25 cellular contexts compared by ENCODE assay signal in genomic region chrX:34631826-34632225, GRCh38. TPM values are rescaled to one million over a fixed set of nuclear protein-coding genes. Genes with fewer than 3 reads are reported as not detected.
DNase-seq lines count a peak whose midpoint lies in the region; ATAC-seq and TF ChIP-seq lines count a peak whose summit lies in the region.
"Had no signal": no experiment of that assay in that cellular context is flagged by ENCODE, and none has a peak within 500 bp of the region (broad histone marks: within the 10 kb centered on the region; RNA-seq: fewer than 3 reads in every experiment).

No MANE protein-coding gene starts in this region.

- H3K4me3 ChIP-seq in fibroblast of pulmonary artery (replicated peaks; ENCODE audit: low read depth, low read length), result no peak overlapping the region
- H3K4me3 ChIP-seq: body of pancreas, colonic mucosa, left lung, vagina had no signal

- TF ChIP-seq CTCF in fibroblast of pulmonary artery (IDR thresholded peaks at IDR 0.05; ENCODE audit: low read length, missing control alignments), result no peak

- DNase-seq in LHCN-M2 (ENCODE audit: low read depth), result peak; percentile 34
- DNase-seq in brain pericyte (ENCODE audit: low read depth, low spot score), result peak; percentile 45
- peak; percentile 69 for DNase-seq in fibroblast of pulmonary artery (ENCODE audit: low read depth)
- peak; percentile 28 for DNase-seq in smooth muscle cell of the brain vasculature (ENCODE audit: low read depth, low spot score)
- no peak for DNase-seq in SW 1271 (lab: John Stamatoyannopoulos, UW)
- DNase-seq: activated CD4-positive, alpha-beta T cell treated with anti-CD3 and anti-CD28 coated beads, Interleukin-2, amount 50 U/mL, for 48 hours; activated CD8-positive, alpha-beta memory T cell treated with anti-CD3 and anti-CD28 coated beads, Interleukin-2, amount 50 U/mL, for 4 hours; body of pancreas; CD8-positive, alpha-beta T cell; colonic mucosa; endodermal cell; hippocampal formation; immature natural killer cell; left lung; natural killer cell; SHP77; stimulated activated CD4-positive, alpha-beta T cell treated with anti-CD3 and anti-CD28 coated beads, Interleukin-12 subunit alpha, Interleukin-12 subunit beta, amount 100 ng/mL, for 4 hours; stimulated activated CD4-positive, alpha-beta T cell treated with anti-CD3 and anti-CD28 coated beads, Interleukin-4, amount 100 ng/mL, for 4 hours; stimulated activated naive CD4-positive, alpha-beta T cell treated with Interleukin-2 at 50 U/mL for 16 hours had no signal

- ATAC-seq in HG03175 (IDR thresholded peaks at IDR 0.05; ENCODE audit: unreplicated experiment), result no peak
- no peak for ATAC-seq in GM21367 (IDR thresholded peaks at IDR 0.05; ENCODE audit: unreplicated experiment)
- ATAC-seq: activated naive CD4-positive, alpha-beta T cell treated with anti-CD3 and anti-CD28 coated beads, Interleukin-2, amount 50 U/mL, for 72 hours; body of pancreas; CD8-positive, alpha-beta T cell; left lung; natural killer cell; WTC11 had no signal

RNA-seq across cellular contexts. Expression of gene TMEM47, which starts 25.3 kb away (rescaled TPM):
- 44.5 and 54.7 TPM in 2 replicates for total RNA-seq in LHCN-M2 (2014; rRNA removed)
- 16.2 TPM for polyA plus RNA-seq in LHCN-M2 (2012)
- total RNA-seq: activated naive CD4-positive, alpha-beta T cell treated with anti-CD3 and anti-CD28 coated beads, Interleukin-2, amount 50 U/mL, for 72 hours; activated T-helper 2 cell treated with anti-CD3 and anti-CD28 coated beads, Interferon-gamma antibody, Interleukin-2, Interleukin-4, amounts not matched to agents 10 μg/mL and 5 μg/mL and 100 μg/mL, durations not matched to agents 14 hours and 24 hours and 36 hours; CD8-positive, alpha-beta T cell; natural killer cell had no signal
- polyA plus RNA-seq: immature natural killer cell had no signal

Comparison
In these comparisons a context has a peak if more than half of its experiments do, and no peak if none do; other contexts are left out.
1. DNase-seq: peak in LHCN-M2 (single experiment), brain pericyte (single experiment), fibroblast of pulmonary artery (single experiment) and smooth muscle cell of the brain vasculature (single experiment); none in SW 1271 (0 of 2).